23 cellular contexts compared by ENCODE assay signal in genomic region chr18:6546229-6546628, GRCh38.
A peak's percentile ranks its signal among the peaks of the same experiment; 100 is the strongest.
DNase-seq lines count a peak whose midpoint lies in the region; ATAC-seq and TF ChIP-seq lines count a peak whose summit lies in the region.
"Had no signal": no experiment of that assay in that cellular context is flagged by ENCODE, and none has a peak within 500 bp of the region (broad histone marks: within the 10 kb centered on the region; RNA-seq: fewer than 3 reads in every experiment).

No MANE protein-coding gene starts in this region.

- no peak for ATAC-seq in GM19467 (IDR thresholded peaks at IDR 0.05; ENCODE audit: unreplicated experiment)
- ATAC-seq: WTC11 had no signal

- H3K36me3 ChIP-seq in OCI-LY7 (ENCODE audit: insufficient read depth, low read length), result no peaks in the 10 kb centered on the region
- H3K36me3 ChIP-seq: cardiac muscle cell had no signal

- no TSS peak for BruUV-seq in OCI-LY7 (replicated peaks; lab: Mats Ljungman, UMichigan)

- no peaks in the 10 kb centered on the region for H3K9me2 ChIP-seq in OCI-LY7 (ENCODE audit: insufficient read depth, low read length)

- no peaks in the 10 kb centered on the region for H3K79me2 ChIP-seq in OCI-LY7 (ENCODE audit: insufficient read depth, low read depth, low read length)

- CTCF ChIA-PET in OCI-LY7 (lab: Charles Lee; ENCODE audit: unreplicated experiment), result no interaction called here

- POLR2A ChIA-PET in OCI-LY7 (lab: Charles Lee), result interaction anchor here (0.7 kb wide), 1 partner anchor 134 kb away, joined by 3 read pairs; no protein-coding TSS in a partner anchor

- in situ Hi-C loops in astrocyte of the cerebellum (cut with HindIII; ENCODE audit: low sequenced_read_pairs), result no loop called here

- H4K20me1 ChIP-seq in OCI-LY7 (ENCODE audit: insufficient read depth, low read length), result no peaks in the 10 kb centered on the region

- H2AFZ ChIP-seq in OCI-LY7 (ENCODE audit: low read length), result no peak overlapping the region

- H3K9me3 ChIP-seq in OCI-LY7 (ENCODE audit: low read length), result no peaks in the 10 kb centered on the region

- H3K4me3 ChIP-seq in astrocyte of the cerebellum (ENCODE audit: low read depth, low read length) (no peak overlapping the region), fibroblast of the aortic adventitia (ENCODE audit: low read depth, low read length) (no peak overlapping the region), OCI-LY7 (ENCODE audit: low read depth, low read length, poor library complexity, severe bottlenecking) (no peak overlapping the region)
- H3K4me3 ChIP-seq: cardiac muscle cell had no signal

- no peak for TF ChIP-seq CTCF in astrocyte of the cerebellum (IDR thresholded peaks at IDR 0.05; ENCODE audit: low read depth, low read length, missing control alignments)
- TF ChIP-seq CTCF in fibroblast of the aortic adventitia (IDR thresholded peaks at IDR 0.05; ENCODE audit: insufficient read depth, low read length), result no peak
- no peak for TF ChIP-seq CTCF in OCI-LY7 (conservative IDR thresholded peaks at IDR 0.05; ENCODE audit: low read length)

- DNase-seq in NCI-H2107 treated with DMSO at 0.1 percent for 48 hours (lab: John Stamatoyannopoulos, UW; ENCODE audit: unreplicated experiment) (peak; percentile 5), NCI-H2107 (lab: John Stamatoyannopoulos, UW) (no peak), astrocyte of the cerebellum (ENCODE audit: low read depth) (peak; percentile 35), fibroblast of the aortic adventitia (ENCODE audit: low read depth) (peak; percentile 12), stromal cell of bone marrow (ENCODE audit: low read depth) (peak; percentile 84), OCI-LY7 (ENCODE audit: low spot score) (no peak), HK-2 (ENCODE audit: unreplicated experiment) (no peak)
- DNase-seq: activated CD4-positive, alpha-beta memory T cell treated with anti-CD3 and anti-CD28 coated beads for 36 hours; activated effector memory CD4-positive, alpha-beta T cell treated with Interleukin-2 at 50 U/mL for 16 hours; cortex of kidney; GOT3; IMR-90; naive B cell; NCI-H1105 treated with DMSO at 0.1 percent for 48 hours; NCI-H2081 treated with DMSO at 0.1 percent for 48 hours; NCI-H526; nucleus accumbens; RPMI8226; trophoblast cell had no signal

- no peak overlapping the region for H3K27ac ChIP-seq in OCI-LY7 (ENCODE audit: low read depth, low read length, poor library complexity, severe bottlenecking)
- H3K27ac ChIP-seq: 22Rv1, cardiac muscle cell had no signal

- H3K4me2 ChIP-seq in OCI-LY7 (ENCODE audit: low read length), result no peak overlapping the region

- no peaks in the 10 kb centered on the region for H3K4me1 ChIP-seq in OCI-LY7 (ENCODE audit: insufficient read depth, low read length, poor library complexity, severe bottlenecking)

- intact Hi-C loops in OCI-LY7 (cut with micrococcal nuclease; ENCODE audit: unreplicated experiment), result no loop called here

Comparison
In these comparisons a context has a peak if more than half of its experiments do, and no peak if none do; other contexts are left out.
1. DNase-seq: peak in NCI-H2107 treated with DMSO at 0.1 percent for 48 hours (single experiment), astrocyte of the cerebellum (single experiment), fibroblast of the aortic adventitia (single experiment) and stromal cell of bone marrow (single experiment); none in NCI-H2107 (single experiment), OCI-LY7 (single experiment) and HK-2 (single experiment).